18 cellular contexts compared by ENCODE assay signal in genomic region chr4:78984593-78984992, GRCh38. TPM values are rescaled to one million over a fixed set of nuclear protein-coding genes. Genes with fewer than 3 reads are reported as not detected.
DNase-seq lines count a peak whose midpoint lies in the region; TF ChIP-seq lines count a peak whose summit lies in the region.
"Had no signal": no experiment of that assay in that cellular context is flagged by ENCODE, and none has a peak within 500 bp of the region (broad histone marks: within the 10 kb centered on the region; RNA-seq: fewer than 3 reads in every experiment).

No MANE protein-coding gene starts in this region.

- no peak overlapping the region for H3K27ac ChIP-seq in sigmoid colon
- H3K27ac ChIP-seq: 22Rv1, A549, C4-2B had no signal

- DNase-seq in NCI-H1092 treated with DMSO at 0.1 percent for 48 hours (lab: John Stamatoyannopoulos, UW) = peak; percentile 8
- no peak for DNase-seq in NCI-H1092 (lab: John Stamatoyannopoulos, UW)
- DNase-seq in DMS153 treated with DMSO at 0.1 percent for 48 hours (lab: John Stamatoyannopoulos, UW; ENCODE audit: unreplicated experiment) = peak; percentile 20
- peak; percentile 32 for DNase-seq in NCI-H2081 treated with DMSO at 0.1 percent for 48 hours (lab: John Stamatoyannopoulos, UW)
- DNase-seq in activated CD4-positive, CD25-positive, alpha-beta regulatory T cell (lab: John Stamatoyannopoulos, UW) = no peak
- DNase-seq in sigmoid colon = no peak
- DNase-seq in occipital lobe (lab: John Stamatoyannopoulos, UW) = no peak
- DNase-seq: AML-193; CD4-positive, alpha-beta T cell; DMS53; DND-41; EL; H9; KBM-7 had no signal

- peaks cover 0 to 11% (median 0%) of the 10 kb centered on the region in 4 donors for H3K4me1 ChIP-seq in sigmoid colon
- H3K4me1 ChIP-seq: A549 had no signal

- no peak for TF ChIP-seq EP300 in sigmoid colon (IDR thresholded peaks at IDR 0.05)

- no peaks in the 10 kb centered on the region for H3K27me3 ChIP-seq in sigmoid colon

- intact Hi-C loops in sigmoid colon (cut with DNase I) = no loop called here

- no peaks in the 10 kb centered on the region for H3K9me3 ChIP-seq in sigmoid colon
- H3K9me3 ChIP-seq: A549 had no signal

- no peak overlapping the region for H3K4me3 ChIP-seq in sigmoid colon
- H3K4me3 ChIP-seq: A549, GM12878 had no signal

- 18 to 54% methylated on average over 2 of the region's 2 CpGs for WGBS in sigmoid colon, 2 donors

- no peaks in the 10 kb centered on the region for H3K36me3 ChIP-seq in sigmoid colon

- TF ChIP-seq POLR2A in sigmoid colon (IDR thresholded peaks at IDR 0.05) = no peak

- TF ChIP-seq CTCF in sigmoid colon (IDR thresholded peaks at IDR 0.05) = no peak

RNA-seq across cellular contexts. Expression of gene PAQR3, which starts 45.4 kb away (rescaled TPM):
- 10 to 100 TPM; 17.1 to 32.1 (median 21.9) TPM for total RNA-seq in sigmoid colon
- 1 to 10 TPM; 4.8 to 9.0 (median 4.9) TPM for polyA plus RNA-seq in sigmoid colon
- total RNA-seq in occipital lobe = 51.8 TPM

Comparison
In these comparisons a context has a peak if more than half of its experiments do, and no peak if none do; other contexts are left out.
1. DNase-seq: peak in NCI-H1092 treated with DMSO at 0.1 percent for 48 hours (single experiment), DMS153 treated with DMSO at 0.1 percent for 48 hours (single experiment) and NCI-H2081 treated with DMSO at 0.1 percent for 48 hours (single experiment); none in NCI-H1092 (single experiment), activated CD4-positive, CD25-positive, alpha-beta regulatory T cell (0 of 4), sigmoid colon (single experiment) and occipital lobe (single experiment).